ENCODE assay signal across 1 cellular context in genomic region chr15:45402162-45402954, GRCh38.
TF ChIP-seq lines count a peak whose summit lies in the region.

No MANE protein-coding gene starts in this region.

TF ChIP-seq in HepG2, 621 proteins besides CTCF, POLR2A, EP300 and RAD21 (continued from another document and continues in another):
- no peak for TF ChIP-seq PRDM15 (CRISPR knock-in tag; IDR thresholded peaks at IDR 0.05)
- peak; percentile 37 for TF ChIP-seq CBX1 (IDR thresholded peaks at IDR 0.05; ENCODE audit: low read depth)
- peak; percentile 58 for TF ChIP-seq TMF1 (CRISPR knock-in tag; IDR thresholded peaks at IDR 0.05; ENCODE audit: low read depth)
- peak; percentile 65; the same call in 1 of the 2 replicates for TF ChIP-seq ZNF839 (CRISPR knock-in tag; IDR thresholded peaks at IDR 0.05; ENCODE audit: borderline replicate concordance)
- TF ChIP-seq ZNF704 (CRISPR knock-in tag; IDR thresholded peaks at IDR 0.05; ENCODE audit: borderline replicate concordance): peak; percentile 59
- TF ChIP-seq MAFK (conservative IDR thresholded peaks at IDR 0.05 in 1 of 2, IDR thresholded peaks at IDR 0.05 in 1 of 2; ENCODE audit: low read length in 2 of 2): no peak
- peak; percentile 26; the same call in 1 of the 2 replicates for TF ChIP-seq ZNF629 (CRISPR knock-in tag; conservative IDR thresholded peaks at IDR 0.05)
- TF ChIP-seq KLF13 (CRISPR knock-in tag; IDR thresholded peaks at IDR 0.05): 0 out of 2 replicates have a peak, but pooled peaks have one; percentile 24
- peak; percentile 95 for TF ChIP-seq GATAD1 (CRISPR knock-in tag; IDR thresholded peaks at IDR 0.05)
- no peak for TF ChIP-seq CBX2 (IDR thresholded peaks at IDR 0.05; ENCODE audit: low read depth, low read length)
- TF ChIP-seq CBX2 (CRISPR knock-in tag; IDR thresholded peaks at IDR 0.05; ENCODE audit: low read depth): no peak
- peak; percentile 63; the same call in 1 of the 2 replicates for TF ChIP-seq ZBTB3 (CRISPR knock-in tag; IDR thresholded peaks at IDR 0.05; ENCODE audit: borderline replicate concordance, low read depth)
- TF ChIP-seq FOXA1 (IDR thresholded peaks at IDR 0.05): no peak
- no peak for TF ChIP-seq FOXA1 (CRISPR knock-in tag; IDR thresholded peaks at IDR 0.05)
- peak; percentile 94; the same call in 1 of the 2 replicates for TF ChIP-seq PBX3 (CRISPR knock-in tag; IDR thresholded peaks at IDR 0.05; ENCODE audit: borderline replicate concordance)
- 0 out of 2 replicates have a peak, but pooled peaks have one; percentile 55 for TF ChIP-seq THAP7 (CRISPR knock-in tag; IDR thresholded peaks at IDR 0.05)
- peak; percentile 85 for TF ChIP-seq CREM (IDR thresholded peaks at IDR 0.05)
- no peak for TF ChIP-seq CREM (CRISPR knock-in tag; IDR thresholded peaks at IDR 0.05)
- peak; percentile 14; the same call in 1 of the 2 replicates for TF ChIP-seq ZNF205 (CRISPR knock-in tag; IDR thresholded peaks at IDR 0.05)
- TF ChIP-seq KDM5A (IDR thresholded peaks at IDR 0.05; ENCODE audit: borderline replicate concordance, low read length): peak; percentile 90
- TF ChIP-seq SIX4 (CRISPR knock-in tag; IDR thresholded peaks at IDR 0.05): peak; percentile 96
- peak; percentile 71; the same call in 1 of the 2 replicates for TF ChIP-seq TGIF2 (CRISPR knock-in tag; IDR thresholded peaks at IDR 0.05)
- TF ChIP-seq ZNF784 (CRISPR knock-in tag; IDR thresholded peaks at IDR 0.05; ENCODE audit: borderline replicate concordance): peak; percentile 29; the same call in 1 of the 2 replicates
- peak; percentile 22 for TF ChIP-seq MXD4 (CRISPR knock-in tag; IDR thresholded peaks at IDR 0.05)
- peak; percentile 50 for TF ChIP-seq HCFC1 (IDR thresholded peaks at IDR 0.05; ENCODE audit: low read depth, low read length)
- peak; percentile 87; the same call in 1 of the 2 replicates for TF ChIP-seq THAP8 (CRISPR knock-in tag; IDR thresholded peaks at IDR 0.05; ENCODE audit: borderline replicate concordance)
- TF ChIP-seq ZNF879 (CRISPR knock-in tag; IDR thresholded peaks at IDR 0.05): 0 out of 2 replicates have a peak, but pooled peaks have one; percentile 35
- TF ChIP-seq SOX6 (IDR thresholded peaks at IDR 0.05): no peak
- TF ChIP-seq SOX6 (CRISPR knock-in tag; IDR thresholded peaks at IDR 0.05): peak; percentile 71
- TF ChIP-seq MAF1 (CRISPR knock-in tag; IDR thresholded peaks at IDR 0.05; ENCODE audit: borderline replicate concordance): peak; percentile 70; the same call in 1 of the 2 replicates
- 0 out of 2 replicates have a peak, but pooled peaks have one; percentile 45 for TF ChIP-seq ZNF770 (CRISPR knock-in tag; IDR thresholded peaks at IDR 0.05)
- no peak for TF ChIP-seq JUN (CRISPR knock-in tag; IDR thresholded peaks at IDR 0.05)
- TF ChIP-seq ZNF414 (CRISPR knock-in tag; IDR thresholded peaks at IDR 0.05): peak; percentile 21; the same call in 1 of the 2 replicates
- 0 out of 2 replicates have a peak, but pooled peaks have one; percentile 18 for TF ChIP-seq KDM4B (CRISPR knock-in tag; IDR thresholded peaks at IDR 0.05)
- TF ChIP-seq ZNF782 (CRISPR knock-in tag; IDR thresholded peaks at IDR 0.05; ENCODE audit: borderline replicate concordance): peak; percentile 24; the same call in 1 of the 2 replicates
- TF ChIP-seq TFDP1 (CRISPR knock-in tag; IDR thresholded peaks at IDR 0.05; ENCODE audit: borderline replicate concordance): peak; percentile 43; the same call in 1 of the 2 replicates
- peak; percentile 82 for TF ChIP-seq HDAC1 (CRISPR knock-in tag; IDR thresholded peaks at IDR 0.05)
- TF ChIP-seq KLF16 (CRISPR knock-in tag; IDR thresholded peaks at IDR 0.05): peak in 1 of 2 experiments; percentile 59; a peak in 1 of 4 replicates
- peak; percentile 49; the same call in 1 of the 2 replicates for TF ChIP-seq ZNF800 (CRISPR knock-in tag; IDR thresholded peaks at IDR 0.05)
- peak; percentile 78; the same call in 1 of the 2 replicates for TF ChIP-seq ZFP36L2 (CRISPR knock-in tag; IDR thresholded peaks at IDR 0.05)
- 0 out of 2 replicates have a peak, but pooled peaks have one; percentile 45 for TF ChIP-seq REL (CRISPR knock-in tag; conservative IDR thresholded peaks at IDR 0.05)
- peak; percentile 65; the same call in 1 of the 2 replicates for TF ChIP-seq FOXC1 (CRISPR knock-in tag; IDR thresholded peaks at IDR 0.05; ENCODE audit: borderline replicate concordance)
- TF ChIP-seq HNRNPH1 (optimal IDR thresholded peaks at IDR 0.05; ENCODE audit: low read depth, low read length): no peak
- peak; percentile 73 for TF ChIP-seq ZNF501 (CRISPR knock-in tag; IDR thresholded peaks at IDR 0.05)
- TF ChIP-seq U2AF2 (IDR thresholded peaks at IDR 0.05; ENCODE audit: low read depth, low read length): no peak
- no peak for TF ChIP-seq MYPOP (CRISPR knock-in tag; IDR thresholded peaks at IDR 0.05)
- TF ChIP-seq TARDBP (CRISPR knock-in tag; IDR thresholded peaks at IDR 0.05): peak; percentile 87
- TF ChIP-seq ZBTB46 (CRISPR knock-in tag; IDR thresholded peaks at IDR 0.05; ENCODE audit: borderline replicate concordance): peak; percentile 72; the same call in 1 of the 2 replicates
